27 cellular contexts compared by ENCODE assay signal in the genomic region with DNA sequence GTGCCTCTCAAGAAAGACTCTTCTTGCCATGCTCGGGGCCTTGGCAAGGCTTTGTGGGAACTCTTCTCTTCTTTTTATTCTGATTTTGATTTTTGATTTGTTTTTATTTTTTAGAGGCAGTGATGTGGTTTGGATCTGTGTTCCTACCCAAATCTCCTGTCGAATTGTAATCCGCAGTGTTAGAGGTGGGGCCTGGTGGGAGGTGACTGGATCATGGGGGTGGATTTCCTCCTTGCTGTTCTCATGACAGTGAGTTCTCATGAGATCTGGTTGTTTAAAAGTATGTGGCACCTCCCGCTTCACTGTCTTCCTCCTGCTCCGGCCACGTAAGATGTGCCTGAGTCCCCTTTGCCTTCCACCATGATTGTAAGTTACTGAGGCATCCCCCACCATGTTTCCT.
"Had no signal": no experiment of that assay in that cellular context is flagged by ENCODE, and none has a peak within 500 bp of the region (broad histone marks: within the 10 kb centered on the region; RNA-seq: fewer than 3 reads in every experiment).

No MANE protein-coding gene starts in this region.

- H3K4me1 Mint-ChIP-seq: immature natural killer cell; stimulated activated memory B cell treated with anti-CD40 and anti-IgM and Interleukin-4, amounts not matched to agents 10 μg/mL and 1 μg/mL and 100 μg/mL, for 72 hours had no signal

- H3K9me3 Mint-ChIP-seq: effector memory CD8-positive, alpha-beta T cell; immature natural killer cell; nephron progenitor cell; stimulated activated memory B cell treated with anti-CD40 and anti-IgM and Interleukin-4, amounts not matched to agents 10 μg/mL and 1 μg/mL and 100 μg/mL, for 72 hours; type B pancreatic cell had no signal

- H3K4me3 Mint-ChIP-seq: effector memory CD8-positive, alpha-beta T cell; immature natural killer cell; nephron progenitor cell; stimulated activated memory B cell treated with anti-CD40 and anti-IgM and Interleukin-4, amounts not matched to agents 10 μg/mL and 1 μg/mL and 100 μg/mL, for 72 hours; type B pancreatic cell had no signal

- DNase-seq: cortex of kidney; effector memory CD8-positive, alpha-beta T cell; erythroblast; esophagus squamous epithelium; foreskin melanocyte; glutamatergic neuron; hypothalamus; immature natural killer cell; islet precursor cell; kidney glomerular epithelial cell; left colon; left ventricle myocardium inferior; lower lobe of right lung; nephron progenitor cell; occipital lobe; ovary; psoas muscle; right cardiac atrium; sigmoid colon; stimulated activated CD4-positive, alpha-beta T cell treated with anti-CD3 and anti-CD28 coated beads, Interleukin-4, amount 100 ng/mL, for 4 hours; stimulated activated naive CD8-positive, alpha-beta T cell treated with anti-CD3 and anti-CD28 coated beads, Interleukin-15, Interleukin-2, amounts not matched to agents 100 U/mL and 50 U/mL, for 24 hours; substantia nigra; testis; tibial artery had no signal

- H3K4me1 ChIP-seq: esophagus squamous epithelium, lower lobe of right lung, psoas muscle, sigmoid colon, testis, tibial artery had no signal

- H3K4me3 ChIP-seq: esophagus squamous epithelium, left ventricle myocardium inferior, lower lobe of right lung, ovary, psoas muscle, sigmoid colon, testis, tibial artery had no signal

- H3K27ac Mint-ChIP-seq: effector memory CD8-positive, alpha-beta T cell; nephron progenitor cell; stimulated activated memory B cell treated with anti-CD40 and anti-IgM and Interleukin-4, amounts not matched to agents 10 μg/mL and 1 μg/mL and 100 μg/mL, for 72 hours; type B pancreatic cell had no signal

- H3K27ac ChIP-seq: esophagus squamous epithelium, left ventricle myocardium inferior, lower lobe of right lung, ovary, psoas muscle, sigmoid colon, testis, tibial artery had no signal

- H3K27me3 Mint-ChIP-seq: effector memory CD8-positive, alpha-beta T cell; stimulated activated memory B cell treated with anti-CD40 and anti-IgM and Interleukin-4, amounts not matched to agents 10 μg/mL and 1 μg/mL and 100 μg/mL, for 72 hours; type B pancreatic cell had no signal

- H3K27me3 ChIP-seq: esophagus squamous epithelium, ovary, sigmoid colon, testis, tibial artery had no signal

- FAIRE-seq: endometrium had no signal

- H3K36me3 Mint-ChIP-seq: type B pancreatic cell had no signal

- ATAC-seq: effector memory CD8-positive, alpha-beta T cell; left colon; lower lobe of right lung; psoas muscle; right cardiac atrium; stimulated activated memory B cell treated with anti-CD40 and anti-IgM and Interleukin-4, amounts not matched to agents 10 μg/mL and 1 μg/mL and 100 μg/mL, for 72 hours; stimulated activated naive CD8-positive, alpha-beta T cell treated with anti-CD3 and anti-CD28 coated beads, Interleukin-15, Interleukin-2, amounts not matched to agents 100 U/mL and 50 U/mL, for 24 hours had no signal
